8 cellular contexts compared by ENCODE assay signal in the genomic region with DNA sequence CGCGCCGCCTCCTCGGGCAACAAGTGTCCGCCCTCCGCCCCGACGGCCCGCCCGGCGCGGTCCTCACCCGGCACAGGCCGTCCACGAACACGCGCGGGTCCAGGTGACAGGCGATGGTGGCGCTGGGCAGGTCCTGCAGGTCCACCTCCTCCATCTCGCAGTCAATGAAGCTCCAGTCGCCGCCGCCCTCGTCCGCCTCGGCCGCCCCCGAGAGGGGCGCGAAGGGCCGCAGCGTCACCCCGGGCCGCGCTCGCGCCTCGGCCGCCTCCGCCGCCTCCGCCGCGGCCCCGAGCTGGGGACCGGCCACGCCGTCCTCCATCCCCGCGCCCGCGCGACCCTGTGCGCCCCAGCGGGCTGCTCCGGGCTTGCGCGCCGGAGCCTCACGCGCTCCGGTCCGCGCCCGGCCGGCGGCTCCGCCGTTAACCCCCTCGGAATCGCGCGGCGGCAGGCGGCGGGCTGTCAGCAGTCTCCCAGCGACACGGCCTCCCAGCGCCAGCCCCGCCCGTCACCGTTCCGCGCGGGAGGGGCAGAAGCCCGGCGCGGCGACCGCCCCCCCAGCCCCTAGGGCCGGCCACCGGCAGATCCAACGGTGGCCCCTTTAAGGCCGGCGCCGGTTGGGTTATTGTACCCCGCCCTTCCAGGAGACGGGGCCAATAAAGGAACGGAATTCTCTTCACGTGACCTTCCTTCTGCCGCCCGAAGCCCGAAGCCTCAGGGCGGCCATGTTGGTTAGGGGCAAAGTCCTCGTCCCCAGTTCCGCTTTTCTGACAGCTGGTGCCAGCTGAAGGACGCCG. TPM values are rescaled to one million over a fixed set of nuclear protein-coding genes. Genes with fewer than 3 reads are reported as not detected.
DNase-seq lines count a peak whose midpoint lies in the region; ATAC-seq and TF ChIP-seq lines count a peak whose summit lies in the region.

A gene (minus strand): TSS at position 421 of the 794 bp plus-strand sequence. CDS start 102 bp downstream, at position 319.

- H3K9me3 Mint-ChIP-seq in CD4-positive, alpha-beta memory T cell = no peaks in the 10 kb centered on the region
- no peaks in the 10 kb centered on the region for H3K9me3 Mint-ChIP-seq in activated CD8-positive, alpha-beta T cell treated with anti-CD3 and anti-CD28 coated beads, Interleukin-2, amount 10 ng/mL, durations not matched to agents 7 days and 5 days (ENCODE audit: insufficient read depth)

- peaks cover 16% of the 10 kb centered on the region for H3K4me1 ChIP-seq in CD4-positive, alpha-beta memory T cell (ENCODE audit: insufficient read depth, low read length)

- peaks cover 0 to 3% of the 10 kb centered on the region in 2 donors for H3K36me3 Mint-ChIP-seq in CD4-positive, alpha-beta memory T cell
- no peaks in the 10 kb centered on the region for H3K36me3 Mint-ChIP-seq in activated CD8-positive, alpha-beta T cell treated with anti-CD3 and anti-CD28 coated beads, Interleukin-2, amount 10 ng/mL, durations not matched to agents 7 days and 5 days (ENCODE audit: low read depth)

- TF ChIP-seq CTCF in lower leg skin (IDR thresholded peaks at IDR 0.05) = no peak

- peak within 1 kb of the TSS; percentile 31 for H3K27ac ChIP-seq in CD4-positive, alpha-beta memory T cell (ENCODE audit: low read depth, low read length)

- no peaks in the 10 kb centered on the region for H3K36me3 ChIP-seq in CD4-positive, alpha-beta memory T cell (ENCODE audit: insufficient read depth, low read length)

- H3K27me3 ChIP-seq in CD4-positive, alpha-beta memory T cell (ENCODE audit: insufficient read depth, low read length) = no peaks in the 10 kb centered on the region

- peak; percentile 96 for ATAC-seq in GM19455 (IDR thresholded peaks at IDR 0.05; ENCODE audit: unreplicated experiment)
- peak; percentile 98 for ATAC-seq in activated CD8-positive, alpha-beta T cell treated with anti-CD3 and anti-CD28 coated beads, Interleukin-2, amount 10 ng/mL, durations not matched to agents 7 days and 5 days

- 0 to 3% methylated on average over 5 to 23 of the region's 109 CpGs for WGBS in lower leg skin, 2 donors

- H3K9me3 ChIP-seq in CD4-positive, alpha-beta memory T cell (ENCODE audit: control insufficient read depth in 1 of 2, low read length in 2 of 2) = no peaks in the 10 kb centered on the region

- DNase-seq in CD4-positive, alpha-beta memory T cell = peak; percentile 85 to 91 (median 88)
- DNase-seq in HK-2 (ENCODE audit: unreplicated experiment) (peak; percentile 77), NCI-H82 treated with DMSO at 0.1 percent for 48 hours (lab: John Stamatoyannopoulos, UW; ENCODE audit: unreplicated experiment) (peak; percentile 88), ecto neural progenitor cell (ENCODE audit: low spot score) (peak; percentile 93), lower leg skin (ENCODE audit: low spot score in 2 of 2) (peak; percentile 90 to 97)
- peak; percentile 92 for DNase-seq in activated CD8-positive, alpha-beta T cell treated with anti-CD3 and anti-CD28 coated beads, Interleukin-2, amount 10 ng/mL, durations not matched to agents 7 days and 5 days
- peak; percentile 80 to 86 for DNase-seq in stimulated activated CD4-positive, alpha-beta T cell treated with anti-CD3 and anti-CD28 coated beads, Interleukin-4, amount 100 ng/mL, for 4 hours

- POLR2A ChIA-PET in CD4-positive, alpha-beta memory T cell (lab: Charles Lee; ENCODE audit: partially characterized antibody) = interaction anchor here (0.7 kb wide), 1 partner anchor 703 kb away, joined by 3 read pairs; no protein-coding TSS in a partner anchor
- POLR2A ChIA-PET in activated CD8-positive, alpha-beta T cell treated with anti-CD3 and anti-CD28 coated beads, Interleukin-2, amount 10 ng/mL, durations not matched to agents 7 days and 5 days (lab: Charles Lee) = no interaction called here

- H3K27me3 Mint-ChIP-seq in CD4-positive, alpha-beta memory T cell = peaks cover 0 to 1% of the 10 kb centered on the region in 2 donors
- peaks cover 14% of the 10 kb centered on the region for H3K27me3 Mint-ChIP-seq in activated CD8-positive, alpha-beta T cell treated with anti-CD3 and anti-CD28 coated beads, Interleukin-2, amount 10 ng/mL, durations not matched to agents 7 days and 5 days (ENCODE audit: low read depth)

- intact Hi-C loops in CD4-positive, alpha-beta memory T cell (cut with micrococcal nuclease) = loop anchor here (1.0 kb wide), 3 partner anchors 15 to 974 kb away; a partner anchor contains a TSS
- intact Hi-C loops in lower leg skin (cut with DNase I; ENCODE audit: low total_unique reads) = no loop called here

- peak within 1 kb of the TSS; percentile 90 to 95 (median 92) for H3K4me3 Mint-ChIP-seq in CD4-positive, alpha-beta memory T cell
- peak within 1 kb of the TSS; percentile 84 for H3K4me3 Mint-ChIP-seq in activated CD8-positive, alpha-beta T cell treated with anti-CD3 and anti-CD28 coated beads, Interleukin-2, amount 10 ng/mL, durations not matched to agents 7 days and 5 days

- peak within 1 kb of the TSS; percentile 18 to 61 for H3K4me3 ChIP-seq in CD4-positive, alpha-beta memory T cell (ENCODE audit: low read length in 2 of 2)
- H3K4me3 ChIP-seq in lower leg skin (ENCODE audit: low read depth, poor library complexity, severe bottlenecking) = peak within 1 kb of the TSS; percentile 76

- H3K4me1 Mint-ChIP-seq in CD4-positive, alpha-beta memory T cell = peaks cover 14 to 25% (median 20%) of the 10 kb centered on the region in 4 donors
- H3K4me1 Mint-ChIP-seq in activated CD8-positive, alpha-beta T cell treated with anti-CD3 and anti-CD28 coated beads, Interleukin-2, amount 10 ng/mL, durations not matched to agents 7 days and 5 days (ENCODE audit: low read depth) = peaks cover 22% of the 10 kb centered on the region

- TF ChIP-seq POLR2A in lower leg skin (IDR thresholded peaks at IDR 0.05) = no peak

- H3K27ac Mint-ChIP-seq in CD4-positive, alpha-beta memory T cell = peak within 1 kb of the TSS; percentile 85 to 96 (median 93)
- H3K27ac Mint-ChIP-seq in activated CD8-positive, alpha-beta T cell treated with anti-CD3 and anti-CD28 coated beads, Interleukin-2, amount 10 ng/mL, durations not matched to agents 7 days and 5 days = peak within 1 kb of the TSS; percentile 87

- CTCF ChIA-PET in CD4-positive, alpha-beta memory T cell (lab: Charles Lee; ENCODE audit: partially characterized antibody) = interaction anchor here (1.1 to 1.3 kb wide), 3 partner anchors 12 to 16 kb away, joined by 4 to 8 read pairs (median 4); no protein-coding TSS in a partner anchor
- CTCF ChIA-PET in activated CD8-positive, alpha-beta T cell treated with anti-CD3 and anti-CD28 coated beads, Interleukin-2, amount 10 ng/mL, durations not matched to agents 7 days and 5 days (lab: Charles Lee) = interaction anchor here (1.6 to 4.8 kb wide), 2 partner anchors 12 to 691 kb away, joined by 3 to 25 read pairs; no protein-coding TSS in a partner anchor

RNA-seq across cellular contexts. Expression of the gene that starts here (rescaled TPM):
- 1 to 10 TPM; 4.7 to 6.3 TPM for total RNA-seq in CD4-positive, alpha-beta memory T cell
- 10 to 100 TPM; 12.1 to 15.0 TPM for polyA plus RNA-seq in CD4-positive, alpha-beta memory T cell
- total RNA-seq in activated CD8-positive, alpha-beta T cell treated with anti-CD3 and anti-CD28 coated beads, Interleukin-2, amount 10 ng/mL, durations not matched to agents 7 days and 5 days = 1 to 10 TPM; 7.8 to 8.1 TPM
- total RNA-seq in lower leg skin = 10 to 100 TPM; 18.8 to 29.0 (median 19.4) TPM

Comparison
In these comparisons a context has a peak if more than half of its experiments do, and no peak if none do; other contexts are left out.
1. Peak in every context shown above with its lines: DNase-seq, ATAC-seq, H3K4me3 ChIP-seq and H3K27ac ChIP-seq.